In genomic region chr2:233422050-233422639, GRCh38 we compare ENCODE assay signal across 8 cellular contexts.
DNase-seq lines count a peak whose midpoint lies in the region; ATAC-seq and TF ChIP-seq lines count a peak whose summit lies in the region.

No MANE protein-coding gene starts in this region.

- peaks cover 0 to 2% of the 10 kb centered on the region in 2 donors for H3K9me3 ChIP-seq in lung (ENCODE audit: control insufficient read depth in 2 of 2, insufficient read depth in 1 of 2, low read length in 1 of 2)

- H3K27me3 Mint-ChIP-seq in IgD-negative memory B cell = no peaks in the 10 kb centered on the region

- H3K36me3 ChIP-seq in lung (ENCODE audit: control insufficient read depth in 2 of 2, insufficient read depth in 2 of 2, low read length in 2 of 2) = no peaks in the 10 kb centered on the region

- TF ChIP-seq CTCF in lung (IDR thresholded peaks at IDR 0.05; ENCODE audit: control extremely low read depth, extremely low read depth) = no peak

- peak; percentile 64 for ATAC-seq in GM21515 (IDR thresholded peaks at IDR 0.05; ENCODE audit: unreplicated experiment)
- ATAC-seq in lung (ENCODE audit: insufficient read depth, low FRiP score) = peak; percentile 82

- H3K4me3 ChIP-seq in lung = no peak overlapping the region

- H3K27ac Mint-ChIP-seq in IgD-negative memory B cell = peak overlapping the region; percentile 87 to 98 (median 96)

- H3K36me3 Mint-ChIP-seq in IgD-negative memory B cell = peaks cover 21% of the 10 kb centered on the region

- H3K27me3 ChIP-seq in lung (ENCODE audit: control insufficient read depth, insufficient read depth) = no peaks in the 10 kb centered on the region

- no peaks in the 10 kb centered on the region for H3K9me3 Mint-ChIP-seq in IgD-negative memory B cell

- WGBS in lung, 2 donors = 66 to 85% methylated on average over 13 of the region's 13 CpGs

- H3K4me3 Mint-ChIP-seq in IgD-negative memory B cell = peak overlapping the region; percentile 86 to 95 (median 95)

- H3K4me1 Mint-ChIP-seq in IgD-negative memory B cell = peaks cover 69 to 85% (median 73%) of the 10 kb centered on the region in 3 donors

- peaks cover 0 to 34% of the 10 kb centered on the region in 2 donors for H3K4me1 ChIP-seq in lung (ENCODE audit: control insufficient read depth in 2 of 2, insufficient read depth in 2 of 2, low read length in 2 of 2)

- peak; percentile 61 for DNase-seq in Daoy (ENCODE audit: low read depth)
- peak; percentile 19 to 28 for DNase-seq in activated CD8-positive, alpha-beta memory T cell treated with anti-CD3 and anti-CD28 coated beads for 4 hours (ENCODE audit: low read depth in 2 of 2)
- DNase-seq in lung (ENCODE audit: low spot score) = peak; percentile 93
- no peak for DNase-seq in NCI-H82 (lab: John Stamatoyannopoulos, UW)
- no peak for DNase-seq in NCI-H524 (lab: John Stamatoyannopoulos, UW)
- no peak for DNase-seq in dermis blood vessel endothelial cell

- H3K27ac ChIP-seq in lung (ENCODE audit: low read depth in 1 of 2, low read length in 1 of 2) = peak overlapping the region; percentile 41 to 88

Comparison
In these comparisons a context has a peak if more than half of its experiments do, and no peak if none do; other contexts are left out.
1. DNase-seq: peak in Daoy (single experiment), activated CD8-positive, alpha-beta memory T cell treated with anti-CD3 and anti-CD28 coated beads for 4 hours (2 of 2) and lung (single experiment); none in NCI-H82 (single experiment), NCI-H524 (0 of 2) and dermis blood vessel endothelial cell (single experiment).